Comparison of ENCODE assay signal across 1 cellular context in genomic region chr5:181107699-181108098, GRCh38.
TF ChIP-seq lines count a peak whose summit lies in the region.

No MANE protein-coding gene starts in this region.

TF ChIP-seq in K562, 482 proteins besides CTCF, POLR2A, EP300 and RAD21 (continues in another document):
- TF ChIP-seq NCOA2 (IDR thresholded peaks at IDR 0.05; ENCODE audit: partially characterized antibody in 2 of 2) (no peak), RFX5 (IDR thresholded peaks at IDR 0.05; ENCODE audit: low read depth, low read length) (no peak), OTX1 (CRISPR knock-in tag; IDR thresholded peaks at IDR 0.05) (no peak), ELK1 (CRISPR knock-in tag; IDR thresholded peaks at IDR 0.05) (no peak), PRPF4 (IDR thresholded peaks at IDR 0.05; ENCODE audit: insufficient read depth, low read depth, low read length, poor library complexity, severe bottlenecking) (no peak), ZNF277 (CRISPR knock-in tag; IDR thresholded peaks at IDR 0.05; ENCODE audit: borderline replicate concordance) (no peak), ILK (tag; IDR thresholded peaks at IDR 0.05; ENCODE audit: borderline replicate concordance, low read depth) (no peak), E2F1 (CRISPR knock-in tag; IDR thresholded peaks at IDR 0.05) (0 out of 2 replicates have a peak, but pooled peaks have one; percentile 10), COPS2 (conservative IDR thresholded peaks at IDR 0.05) (no peak), AFF1 (IDR thresholded peaks at IDR 0.05; ENCODE audit: low read depth in 1 of 2, partially characterized antibody in 2 of 2) (no peak), SETDB1 (IDR thresholded peaks at IDR 0.05; ENCODE audit: low read length) (no peak), ZNF41 (CRISPR knock-in tag; conservative IDR thresholded peaks at IDR 0.05) (no peak), HMBOX1 (IDR thresholded peaks at IDR 0.05) (peak; percentile 40; the same call in 1 of the 2 replicates), PHF20 (IDR thresholded peaks at IDR 0.05; ENCODE audit: partially characterized antibody) (no peak), ZNF165 (CRISPR knock-in tag; IDR thresholded peaks at IDR 0.05; ENCODE audit: borderline replicate concordance) (no peak), ZNF124 (CRISPR knock-in tag; IDR thresholded peaks at IDR 0.05) (no peak), ZFP36 (IDR thresholded peaks at IDR 0.05; ENCODE audit: low read depth, low read length, partially characterized antibody) (no peak), NKRF (IDR thresholded peaks at IDR 0.05; ENCODE audit: borderline replicate concordance) (0 out of 2 replicates have a peak, but pooled peaks have one; percentile 15), U2AF2 (optimal IDR thresholded peaks at IDR 0.05; ENCODE audit: low read depth, low read length) (no peak), E2F8 (IDR thresholded peaks at IDR 0.05; ENCODE audit: low read depth, partially characterized antibody) (no peak), BACH1 (tag; IDR thresholded peaks at IDR 0.05) (no peak), ZNF609 (CRISPR knock-in tag; IDR thresholded peaks at IDR 0.05; ENCODE audit: borderline replicate concordance) (no peak), CBX5 (IDR thresholded peaks at IDR 0.05; ENCODE audit: borderline replicate concordance, low read depth) (no peak), ZBTB34 (CRISPR knock-in tag; IDR thresholded peaks at IDR 0.05) (no peak), CXXC5 (CRISPR knock-in tag; IDR thresholded peaks at IDR 0.05) (peak; percentile 63), SNAPC5 (CRISPR knock-in tag; IDR thresholded peaks at IDR 0.05) (no peak), MTF1 (CRISPR knock-in tag; IDR thresholded peaks at IDR 0.05; ENCODE audit: borderline replicate concordance) (no peak), ESRRA (IDR thresholded peaks at IDR 0.05; ENCODE audit: borderline replicate concordance, low read depth) (0 out of 2 replicates have a peak, but pooled peaks have one; percentile 29), CEBPG (CRISPR knock-in tag; IDR thresholded peaks at IDR 0.05) (no peak), CEBPG (tag; conservative IDR thresholded peaks at IDR 0.05 in 1 of 2, IDR thresholded peaks at IDR 0.05 in 1 of 2) (no peak), ZNF583 (CRISPR knock-in tag; IDR thresholded peaks at IDR 0.05) (no peak), ZNF239 (CRISPR knock-in tag; IDR thresholded peaks at IDR 0.05) (no peak)
